Comparison of ENCODE assay signal across 20 cellular contexts in genomic region chr7:150330211-150330885, GRCh38. TPM values are rescaled to one million over a fixed set of nuclear protein-coding genes. Genes with fewer than 3 reads are reported as not detected.
"Had no signal": no experiment of that assay in that cellular context is flagged by ENCODE, and none has a peak within 500 bp of the region (broad histone marks: within the 10 kb centered on the region; RNA-seq: fewer than 3 reads in every experiment).

No MANE protein-coding gene starts in this region.

- H3K36me3 ChIP-seq: colonic mucosa had no signal

- H3K4me1 ChIP-seq: colonic mucosa had no signal

- H3K27ac ChIP-seq: colonic mucosa, left lung, neutrophil, skin epidermis had no signal

- DNase-seq: activated CD4-positive, alpha-beta T cell treated with anti-CD3 and anti-CD28 coated beads, Interleukin-2, amount 50 U/mL, for 4 hours; activated CD4-positive, CD25-positive, alpha-beta regulatory T cell treated with anti-CD3 and anti-CD28 coated beads, Interleukin-2, amount 50 U/mL, for 72 hours; activated naive CD4-positive, alpha-beta T cell; activated naive CD8-positive, alpha-beta T cell treated with anti-CD3 and anti-CD28 coated beads, Interleukin-2, amount 10 ng/mL, durations not matched to agents 7 days and 5 days; activated T-cell treated with anti-CD3 and anti-CD28 coated beads for 4 hours; central memory CD4-positive, alpha-beta T cell; colonic mucosa; islet precursor cell; left lung; naive thymus-derived CD8-positive, alpha-beta T cell; stimulated activated CD4-positive, alpha-beta T cell treated with anti-CD3 and anti-CD28 coated beads, Interleukin-15, amount 100 ng/mL, for 24 hours; stimulated activated CD4-positive, alpha-beta T cell treated with anti-CD3 and anti-CD28 coated beads, Interleukin-4, amount 100 ng/mL, for 24 hours; stimulated activated CD8-positive, alpha-beta memory T cell treated with anti-CD3 and anti-CD28 coated beads, Interleukin-4, amount 100 ng/mL, for 48 hours; stimulated activated naive CD4-positive, alpha-beta T cell treated with Interleukin-2 at 50 U/mL for 16 hours; T-helper 1 cell; T1000 had no signal

- H3K27me3 ChIP-seq: colonic mucosa, left lung, neutrophil had no signal

- ATAC-seq: esophagus mucosa; left lung; naive thymus-derived CD8-positive, alpha-beta T cell had no signal

- H3K4me3 ChIP-seq: colonic mucosa, left lung, skin epidermis had no signal

- H3K9me3 ChIP-seq: colonic mucosa, left lung, neutrophil had no signal

RNA-seq across cellular contexts. Expression of gene RARRES2, which starts 11.1 kb away (rescaled TPM):
- total RNA-seq: activated naive CD8-positive, alpha-beta T cell treated with anti-CD3 and anti-CD28 coated beads, Interleukin-2, amount 10 ng/mL, durations not matched to agents 7 days and 5 days; mononuclear cell had no signal
- polyA plus RNA-seq: naive thymus-derived CD8-positive, alpha-beta T cell had no signal
